Comparison of ENCODE assay signal across 15 cellular contexts in the genomic region with DNA sequence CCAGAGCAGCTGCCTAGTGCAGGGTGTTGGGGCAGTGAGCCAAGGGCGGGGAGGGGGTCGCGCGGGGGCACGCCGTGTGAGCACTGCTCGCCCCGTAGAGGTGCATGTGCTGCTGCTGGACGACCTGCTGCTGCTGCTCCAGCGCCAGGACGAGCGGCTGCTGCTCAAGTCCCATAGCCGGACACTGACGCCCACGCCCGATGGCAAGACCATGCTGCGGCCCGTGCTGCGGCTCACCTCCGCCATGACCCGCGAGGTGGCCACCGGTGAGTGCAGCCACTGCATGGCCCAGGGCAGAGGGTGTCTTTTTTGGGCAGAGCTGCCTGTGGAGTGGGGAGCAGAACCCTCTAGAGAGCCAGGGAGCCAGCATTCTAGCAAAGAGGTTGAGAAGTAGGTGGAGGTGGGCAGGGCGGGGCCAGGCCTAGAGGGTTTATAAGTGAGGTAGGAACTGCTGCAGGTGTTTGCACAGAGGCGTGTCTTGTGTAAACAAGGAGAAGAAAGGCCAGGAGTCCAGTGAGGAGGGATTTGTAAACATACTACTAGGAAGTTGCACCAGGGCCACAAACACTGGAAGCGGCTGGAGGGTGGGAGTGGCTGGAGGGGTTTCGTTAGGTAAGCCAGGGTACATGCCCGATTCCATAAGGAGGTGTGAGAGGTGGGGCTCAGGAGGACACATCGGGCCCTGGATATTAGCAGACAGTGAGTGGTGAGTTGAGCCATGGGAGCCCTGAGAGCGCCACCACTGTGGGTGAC. TPM values are rescaled to one million over a fixed set of nuclear protein-coding genes. Genes with fewer than 3 reads are reported as not detected.
A peak's percentile ranks its signal among the peaks of the same experiment; 100 is the strongest.
DNase-seq lines count a peak whose midpoint lies in the region; ATAC-seq and TF ChIP-seq lines count a peak whose summit lies in the region.
"Had no signal": no experiment of that assay in that cellular context is flagged by ENCODE, and none has a peak within 500 bp of the region (broad histone marks: within the 10 kb centered on the region; RNA-seq: fewer than 3 reads in every experiment).

No MANE protein-coding gene starts in this region.

- no peak overlapping the region for H3K27ac ChIP-seq in rectal smooth muscle tissue (ENCODE audit: low read depth, low read length)
- no peak overlapping the region for H3K27ac ChIP-seq in dorsolateral prefrontal cortex
- H3K27ac ChIP-seq: suprapubic skin had no signal

- peaks cover 51% of the 10 kb centered on the region for H3K36me3 ChIP-seq in rectal smooth muscle tissue (ENCODE audit: control insufficient read depth, insufficient read depth, low read length)

- H3K36me3 Mint-ChIP-seq in central memory CD8-positive, alpha-beta T cell (ENCODE audit: insufficient read depth), result peaks cover 79% of the 10 kb centered on the region

- H3K4me3 ChIP-seq in rectal smooth muscle tissue (ENCODE audit: low read length) (peak overlapping the region; percentile 17), dorsolateral prefrontal cortex (no peak overlapping the region)
- H3K4me3 ChIP-seq: suprapubic skin had no signal

- H3K4me3 Mint-ChIP-seq in central memory CD8-positive, alpha-beta T cell, result no peak overlapping the region

- peak overlapping the region; percentile 56 for H3K27ac Mint-ChIP-seq in central memory CD8-positive, alpha-beta T cell (ENCODE audit: low read depth)

- no peaks in the 10 kb centered on the region for H3K4me1 ChIP-seq in rectal smooth muscle tissue (ENCODE audit: control insufficient read depth, insufficient read depth, low read length)
- H3K4me1 ChIP-seq: suprapubic skin had no signal

- DNase-seq in NCI-H2081 (lab: John Stamatoyannopoulos, UW) (peak; percentile 53 to 56), NCI-H2081 treated with DMSO at 0.1 percent for 48 hours (lab: John Stamatoyannopoulos, UW) (no peak), NCI-H345 (lab: John Stamatoyannopoulos, UW) (peak; percentile 82), dorsolateral prefrontal cortex (no peak)
- DNase-seq in central memory CD8-positive, alpha-beta T cell (ENCODE audit: low spot score in 2 of 2), result no peak
- DNase-seq in activated T-cell treated with anti-CD3 and anti-CD28 coated beads, Interleukin-2, amount 50 U/mL, for 1 hour, result no peak
- no peak for DNase-seq in stimulated activated CD4-positive, alpha-beta T cell treated with anti-CD3 and anti-CD28 coated beads, Interleukin-4, amount 100 ng/mL, for 4 hours
- DNase-seq: activated CD4-positive, CD25-positive, alpha-beta regulatory T cell; MM.1S; stimulated activated CD4-positive, alpha-beta T cell treated with anti-CD3 and anti-CD28 coated beads, Interleukin-2, amount 100 ng/mL, for 48 hours had no signal

- no peak for ATAC-seq in central memory CD8-positive, alpha-beta T cell (replicated peaks; ENCODE audit: extremely low read depth, poor library complexity, severe bottlenecking)
- ATAC-seq: Panc1 had no signal

- no peak for TF ChIP-seq CTCF in dorsolateral prefrontal cortex (IDR thresholded peaks at IDR 0.05 in 54 of 56, conservative IDR thresholded peaks at IDR 0.05 in 2 of 56; ENCODE audit: low read depth in 1 of 56, partially characterized antibody in 56 of 56)

- peaks cover 48% of the 10 kb centered on the region for H3K4me1 Mint-ChIP-seq in central memory CD8-positive, alpha-beta T cell

- H3K9ac ChIP-seq in rectal smooth muscle tissue (ENCODE audit: low read length), result no peak overlapping the region

- no peaks in the 10 kb centered on the region for H3K27me3 Mint-ChIP-seq in central memory CD8-positive, alpha-beta T cell

- intact Hi-C loops in dorsolateral prefrontal cortex (cut with DNase I), result no loop called here

- no peaks in the 10 kb centered on the region for H3K27me3 ChIP-seq in rectal smooth muscle tissue (ENCODE audit: control insufficient read depth, insufficient read depth, low read length)
- H3K27me3 ChIP-seq in dorsolateral prefrontal cortex, result no peaks in the 10 kb centered on the region
- H3K27me3 ChIP-seq: suprapubic skin had no signal

- H3K9me3 Mint-ChIP-seq in central memory CD8-positive, alpha-beta T cell, result no peaks in the 10 kb centered on the region

RNA-seq across cellular contexts. Expression of gene ARHGEF1, which starts 21.3 kb away (rescaled TPM):
- 100 to 1,000 TPM in 10 of 120 experiments, 10 to 100 TPM in 110; 36.8 to 145 (median 73.8) TPM for total RNA-seq in dorsolateral prefrontal cortex

RNA-seq across cellular contexts. Expression of gene ERFL, which starts 24.0 kb away (rescaled TPM):
- 1 to 10 TPM in 51 of 120 experiments, under 1 TPM in 67, not detected in 2; 0.22 to 3.2 (median 0.95) TPM for total RNA-seq in dorsolateral prefrontal cortex
- total RNA-seq: endothelial cell of umbilical vein, H1 had no signal

RNA-seq across cellular contexts. Expression of gene CD79A, which starts 27.2 kb away (rescaled TPM):
- total RNA-seq in dorsolateral prefrontal cortex, result under 1 TPM in 10 of 120 experiments, not detected in 110; 0.28 to 0.98 (median 0.50) TPM
- total RNA-seq: endothelial cell of umbilical vein had no signal

RNA-seq across cellular contexts. Expression of gene RPS19, which starts 44.2 kb away (rescaled TPM):
- total RNA-seq in dorsolateral prefrontal cortex, result 100 to 1,000 TPM; 344 to 718 (median 462) TPM

RNA-seq across cellular contexts. Expression of gene RABAC1, which starts 54.8 kb away (rescaled TPM):
- 100 to 1,000 TPM; 113 to 188 (median 144) TPM for total RNA-seq in dorsolateral prefrontal cortex

Comparison
In these comparisons a context has a peak if more than half of its experiments do, and no peak if none do; other contexts are left out.
1. DNase-seq: peak in NCI-H2081 (2 of 2) and NCI-H345 (single experiment); none in NCI-H2081 treated with DMSO at 0.1 percent for 48 hours (single experiment), central memory CD8-positive, alpha-beta T cell (0 of 2), dorsolateral prefrontal cortex (0 of 10), activated T-cell treated with anti-CD3 and anti-CD28 coated beads, Interleukin-2, amount 50 U/mL, for 1 hour (single experiment) and stimulated activated CD4-positive, alpha-beta T cell treated with anti-CD3 and anti-CD28 coated beads, Interleukin-4, amount 100 ng/mL, for 4 hours (0 of 2).